In genomic region chr2:126657636-126658315, GRCh38 we compare ENCODE assay signal across 8 cellular contexts. TPM values are rescaled to one million over a fixed set of nuclear protein-coding genes. Genes with fewer than 3 reads are reported as not detected.
DNase-seq lines count a peak whose midpoint lies in the region; ATAC-seq and TF ChIP-seq lines count a peak whose summit lies in the region.

No MANE protein-coding gene starts in this region.

- peak; percentile 87 for DNase-seq in activated effector memory CD4-positive, alpha-beta T cell treated with anti-CD3 and anti-CD28 coated beads, Interleukin-2, amount 50 U/mL, for 16 hours
- DNase-seq in vagina (ENCODE audit: extremely low spot score in 2 of 2) (peak in 1 of 2 donors; percentile 94), SW480 (ENCODE audit: low spot score) (no peak)

- no peaks in the 10 kb centered on the region for H3K27me3 ChIP-seq in OCI-LY3 (ENCODE audit: low read depth, low read length)
- no peaks in the 10 kb centered on the region for H3K27me3 ChIP-seq in gastroesophageal sphincter
- H3K27me3 ChIP-seq in parathyroid adenoma (ENCODE audit: control insufficient read depth, insufficient read depth, low read length), result no peaks in the 10 kb centered on the region
- H3K27me3 ChIP-seq in vagina, result no peaks in the 10 kb centered on the region

- WGBS in gastroesophageal sphincter (ENCODE audit: low coverage in 1 of 2), 2 donors, result 0% methylated on average over 1 of the region's 14 CpGs; no CpG with 5 or more reads in 1 of the 2 donors

- TF ChIP-seq CTCF in OCI-LY3 (IDR thresholded peaks at IDR 0.05; ENCODE audit: low read depth, low read length) (no peak), gastroesophageal sphincter (IDR thresholded peaks at IDR 0.05) (peak in 2 of 4 experiments; percentile 32 to 36), parathyroid adenoma (IDR thresholded peaks at IDR 0.05) (no peak), vagina (IDR thresholded peaks at IDR 0.05) (no peak)

- H4K20me1 ChIP-seq in OCI-LY3 (ENCODE audit: insufficient read depth, low read length), result 0 out of 2 replicates have a peak, but pooled peaks cover 4% of the 10 kb centered on the region

- H3K9me3 ChIP-seq in OCI-LY3 (ENCODE audit: insufficient read depth, low read length), result no peaks in the 10 kb centered on the region
- no peaks in the 10 kb centered on the region for H3K9me3 ChIP-seq in gastroesophageal sphincter
- no peaks in the 10 kb centered on the region for H3K9me3 ChIP-seq in parathyroid adenoma (ENCODE audit: control insufficient read depth, low read length)
- no peaks in the 10 kb centered on the region for H3K9me3 ChIP-seq in vagina

- H3K9ac ChIP-seq in OCI-LY3 (ENCODE audit: low read length) (peak overlapping the region; percentile 96), parathyroid adenoma (no peak overlapping the region)

- TF ChIP-seq POLR2A in gastroesophageal sphincter (IDR thresholded peaks at IDR 0.05) (peak; percentile 42 to 58), vagina (IDR thresholded peaks at IDR 0.05) (peak in 1 of 2 donors; percentile 13)

- ATAC-seq in GM18868 (IDR thresholded peaks at IDR 0.05; ENCODE audit: unreplicated experiment), result peak; percentile 58
- peak; percentile 59 for ATAC-seq in HG03025 (IDR thresholded peaks at IDR 0.05; ENCODE audit: low FRiP score, unreplicated experiment)
- peak; percentile 87 for ATAC-seq in gastroesophageal sphincter

- intact Hi-C loops in vagina (cut with DNase I), result no loop called here

- peaks cover 31% of the 10 kb centered on the region for H3K4me1 ChIP-seq in OCI-LY3 (ENCODE audit: low read length)
- H3K4me1 ChIP-seq in gastroesophageal sphincter, result peaks cover 3 to 71% (median 45%) of the 10 kb centered on the region in 3 donors
- no peaks in the 10 kb centered on the region for H3K4me1 ChIP-seq in parathyroid adenoma
- peaks cover 60% of the 10 kb centered on the region for H3K4me1 ChIP-seq in vagina

- no peak overlapping the region for H2AFZ ChIP-seq in OCI-LY3 (ENCODE audit: low read depth, low read length)
- no peak overlapping the region for H2AFZ ChIP-seq in parathyroid adenoma

- H3K27ac ChIP-seq in OCI-LY3 (ENCODE audit: low read length) (peak overlapping the region; percentile 66), gastroesophageal sphincter (peak overlapping the region; percentile 79 to 99 (median 98)), parathyroid adenoma (peak overlapping the region; percentile 76), vagina (peak overlapping the region; percentile 92)

- H3K36me3 ChIP-seq in OCI-LY3 (replicated peaks; ENCODE audit: low read depth, low read length) (peaks cover 14% of the 10 kb centered on the region), gastroesophageal sphincter (no peaks in the 10 kb centered on the region), parathyroid adenoma (ENCODE audit: control insufficient read depth, insufficient read depth, low read length) (no peaks in the 10 kb centered on the region), vagina (no peaks in the 10 kb centered on the region)

- no peak for TF ChIP-seq EP300 in gastroesophageal sphincter (IDR thresholded peaks at IDR 0.05)

- H3K4me3 ChIP-seq in OCI-LY3 (ENCODE audit: low read length), result peak overlapping the region; percentile 93
- peak overlapping the region; percentile 46 to 82 for H3K4me3 ChIP-seq in gastroesophageal sphincter
- H3K4me3 ChIP-seq in parathyroid adenoma (ENCODE audit: low read depth, low read length), result peak overlapping the region; percentile 37
- peak overlapping the region; percentile 64 to 65 for H3K4me3 ChIP-seq in vagina

- H3K4me2 ChIP-seq in OCI-LY3 (ENCODE audit: low read length) (peak overlapping the region; percentile 85), parathyroid adenoma (ENCODE audit: low read length) (peak overlapping the region; percentile 37)

- H3K79me2 ChIP-seq in OCI-LY3 (ENCODE audit: low read length) (peaks cover 66% of the 10 kb centered on the region), parathyroid adenoma (peaks cover 2% of the 10 kb centered on the region)

RNA-seq across cellular contexts. Expression of gene GYPC, which starts 1.8 kb away (rescaled TPM):
- total RNA-seq in gastroesophageal sphincter (100 to 1,000 TPM in 2 of 4 donors, 10 to 100 TPM in 2; 93.4 to 151 (median 108) TPM), vagina (84.2 TPM)

Comparison
In these comparisons a context has a peak if more than half of its experiments do, and no peak if none do; other contexts are left out.
1. H3K4me3 ChIP-seq: peak in every context shown above with its lines; median percentile 93 in OCI-LY3; 64 in vagina; 64 in gastroesophageal sphincter; 37 in parathyroid adenoma.